ENCODE assay signal across 9 cellular contexts in the genomic region with DNA sequence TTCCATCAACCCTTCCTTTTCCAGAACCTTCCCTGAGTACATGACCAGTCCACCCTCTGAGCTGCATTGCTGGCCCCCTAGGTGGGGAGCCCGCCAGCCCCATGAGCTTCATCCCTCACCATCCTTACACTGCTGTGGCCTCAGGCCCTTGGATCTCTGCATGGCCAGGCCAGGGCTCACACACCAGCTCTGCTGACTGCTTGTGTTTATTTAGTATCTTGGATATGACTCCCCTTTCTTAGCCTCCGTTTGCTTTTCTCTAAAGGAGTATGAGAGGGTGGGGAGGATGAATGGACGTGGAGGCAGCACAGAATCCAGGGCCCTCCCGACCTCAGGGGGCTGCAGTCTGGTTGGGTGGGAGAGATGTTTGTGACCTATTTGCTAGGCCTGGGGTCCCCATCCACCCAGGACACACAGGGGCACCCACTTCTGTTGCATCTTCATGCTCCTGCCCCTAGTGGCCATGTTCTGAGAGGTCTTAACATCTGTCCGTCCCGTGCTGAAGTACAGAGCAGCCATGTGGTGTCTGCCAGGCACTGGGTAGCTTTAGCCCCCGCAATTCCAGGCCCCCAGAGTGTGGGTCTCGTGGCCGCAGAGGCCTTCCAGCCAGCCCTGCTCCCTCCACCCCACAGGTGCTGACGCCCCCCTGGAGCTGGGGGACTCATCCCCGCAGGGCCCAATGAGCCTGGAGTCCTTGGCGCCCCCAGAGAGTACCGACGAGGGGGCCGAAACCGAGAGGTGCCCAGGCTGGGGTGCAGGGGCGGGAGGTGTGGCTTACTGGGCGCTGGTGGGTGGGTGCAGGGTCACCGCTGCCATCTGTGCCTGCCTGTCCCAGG. TPM values are rescaled to one million over a fixed set of nuclear protein-coding genes. Genes with fewer than 3 reads are reported as not detected.
DNase-seq lines count a peak whose midpoint lies in the region; ATAC-seq and TF ChIP-seq lines count a peak whose summit lies in the region.
"Had no signal": no experiment of that assay in that cellular context is flagged by ENCODE, and none has a peak within 500 bp of the region (broad histone marks: within the 10 kb centered on the region; RNA-seq: fewer than 3 reads in every experiment).

No MANE protein-coding gene starts in this region.

- ATAC-seq in HG03432 (IDR thresholded peaks at IDR 0.05; ENCODE audit: unreplicated experiment), result no peak
- ATAC-seq: right cardiac atrium, upper lobe of right lung had no signal

- peak; percentile 41 for DNase-seq in activated CD4-positive, alpha-beta T cell treated with anti-CD3 and anti-CD28 coated beads for 48 hours
- DNase-seq in activated CD4-positive, alpha-beta T cell treated with anti-CD3 and anti-CD28 coated beads, Interleukin-2, amount 50 U/mL, for 4 hours, result no peak
- no peak for DNase-seq in activated T-helper 1 cell treated with anti-CD3 and anti-CD28 coated beads, Interleukin-12 subunit alpha, Interleukin-12 subunit beta, Interleukin-2, Interleukin-4 antibody, amounts not matched to agents 30 ng/mL and 10 ng/mL and 1 ng/mL, durations not matched to agents 14 hours and 24 hours and 36 hours (ENCODE audit: low spot score)
- DNase-seq in osteocyte (ENCODE audit: extremely low spot score, unreplicated experiment), result no peak
- DNase-seq in head of caudate nucleus, result no peak
- DNase-seq: upper lobe of right lung had no signal

- H3K4me1 Mint-ChIP-seq in activated T-helper 1 cell treated with anti-CD3 and anti-CD28 coated beads, Interleukin-12 subunit alpha, Interleukin-12 subunit beta, Interleukin-2, Interleukin-4 antibody, amounts not matched to agents 30 ng/mL and 10 ng/mL and 1 ng/mL, durations not matched to agents 14 hours and 24 hours and 36 hours (ENCODE audit: low read depth), result peaks cover 26% of the 10 kb centered on the region
- no peaks in the 10 kb centered on the region for H3K4me1 Mint-ChIP-seq in osteocyte (ENCODE audit: unreplicated experiment)

- peak; percentile 13 for TF ChIP-seq CTCF in osteocyte (IDR thresholded peaks at IDR 0.05)

- no peaks in the 10 kb centered on the region for H3K9me3 Mint-ChIP-seq in activated T-helper 1 cell treated with anti-CD3 and anti-CD28 coated beads, Interleukin-12 subunit alpha, Interleukin-12 subunit beta, Interleukin-2, Interleukin-4 antibody, amounts not matched to agents 30 ng/mL and 10 ng/mL and 1 ng/mL, durations not matched to agents 14 hours and 24 hours and 36 hours
- no peaks in the 10 kb centered on the region for H3K9me3 Mint-ChIP-seq in osteocyte (ENCODE audit: unreplicated experiment)

- intact Hi-C loops in activated T-helper 1 cell treated with anti-CD3 and anti-CD28 coated beads, Interleukin-12 subunit alpha, Interleukin-12 subunit beta, Interleukin-2, Interleukin-4 antibody, amounts not matched to agents 30 ng/mL and 10 ng/mL and 1 ng/mL, durations not matched to agents 14 hours and 24 hours and 36 hours (cut with micrococcal nuclease), result no loop called here
- intact Hi-C loops in head of caudate nucleus (cut with DNase I), result no loop called here

- peaks cover 48% of the 10 kb centered on the region for H3K36me3 Mint-ChIP-seq in activated T-helper 1 cell treated with anti-CD3 and anti-CD28 coated beads, Interleukin-12 subunit alpha, Interleukin-12 subunit beta, Interleukin-2, Interleukin-4 antibody, amounts not matched to agents 30 ng/mL and 10 ng/mL and 1 ng/mL, durations not matched to agents 14 hours and 24 hours and 36 hours (ENCODE audit: low read depth)
- peaks cover 15% of the 10 kb centered on the region for H3K36me3 Mint-ChIP-seq in osteocyte (ENCODE audit: unreplicated experiment)

- no peak overlapping the region for H3K4me3 Mint-ChIP-seq in activated T-helper 1 cell treated with anti-CD3 and anti-CD28 coated beads, Interleukin-12 subunit alpha, Interleukin-12 subunit beta, Interleukin-2, Interleukin-4 antibody, amounts not matched to agents 30 ng/mL and 10 ng/mL and 1 ng/mL, durations not matched to agents 14 hours and 24 hours and 36 hours
- H3K4me3 Mint-ChIP-seq in osteocyte (ENCODE audit: unreplicated experiment), result no peak overlapping the region

- H3K27me3 Mint-ChIP-seq in activated T-helper 1 cell treated with anti-CD3 and anti-CD28 coated beads, Interleukin-12 subunit alpha, Interleukin-12 subunit beta, Interleukin-2, Interleukin-4 antibody, amounts not matched to agents 30 ng/mL and 10 ng/mL and 1 ng/mL, durations not matched to agents 14 hours and 24 hours and 36 hours (ENCODE audit: insufficient read depth), result no peaks in the 10 kb centered on the region
- no peaks in the 10 kb centered on the region for H3K27me3 Mint-ChIP-seq in osteocyte (ENCODE audit: unreplicated experiment)

- peak overlapping the region; percentile 61 for H3K27ac Mint-ChIP-seq in activated T-helper 1 cell treated with anti-CD3 and anti-CD28 coated beads, Interleukin-12 subunit alpha, Interleukin-12 subunit beta, Interleukin-2, Interleukin-4 antibody, amounts not matched to agents 30 ng/mL and 10 ng/mL and 1 ng/mL, durations not matched to agents 14 hours and 24 hours and 36 hours
- no peak overlapping the region for H3K27ac Mint-ChIP-seq in osteocyte (ENCODE audit: unreplicated experiment)

RNA-seq across cellular contexts. Expression of a gene that starts 13.0 kb away (rescaled TPM):
- total RNA-seq in activated T-helper 1 cell treated with anti-CD3 and anti-CD28 coated beads, Interleukin-12 subunit alpha, Interleukin-12 subunit beta, Interleukin-2, Interleukin-4 antibody, amounts not matched to agents 30 ng/mL and 10 ng/mL and 1 ng/mL, durations not matched to agents 14 hours and 24 hours and 36 hours, result 386 and 392 TPM in 2 replicates
- 85.1 and 97.3 TPM in 2 replicates for total RNA-seq in osteocyte

RNA-seq across cellular contexts. Expression of a gene that starts 18.9 kb away (rescaled TPM):
- total RNA-seq in activated T-helper 1 cell treated with anti-CD3 and anti-CD28 coated beads, Interleukin-12 subunit alpha, Interleukin-12 subunit beta, Interleukin-2, Interleukin-4 antibody, amounts not matched to agents 30 ng/mL and 10 ng/mL and 1 ng/mL, durations not matched to agents 14 hours and 24 hours and 36 hours, result 2.7 and 2.9 TPM in 2 replicates
- total RNA-seq in osteocyte, result not detected in 2 replicates

RNA-seq across cellular contexts. Expression of a gene that starts 32.3 kb away (rescaled TPM):
- total RNA-seq in activated T-helper 1 cell treated with anti-CD3 and anti-CD28 coated beads, Interleukin-12 subunit alpha, Interleukin-12 subunit beta, Interleukin-2, Interleukin-4 antibody, amounts not matched to agents 30 ng/mL and 10 ng/mL and 1 ng/mL, durations not matched to agents 14 hours and 24 hours and 36 hours, result 3.1 TPM in 2 replicates
- total RNA-seq in osteocyte, result 0.29 and 0.38 TPM in 2 replicates

RNA-seq across cellular contexts. Expression of a gene that starts 35.9 kb away (rescaled TPM):
- total RNA-seq in activated T-helper 1 cell treated with anti-CD3 and anti-CD28 coated beads, Interleukin-12 subunit alpha, Interleukin-12 subunit beta, Interleukin-2, Interleukin-4 antibody, amounts not matched to agents 30 ng/mL and 10 ng/mL and 1 ng/mL, durations not matched to agents 14 hours and 24 hours and 36 hours, result 2,887 and 2,906 TPM in 2 replicates
- 1,810 and 1,837 TPM in 2 replicates for total RNA-seq in osteocyte

RNA-seq across cellular contexts. Expression of a gene that starts 51.1 kb away (rescaled TPM):
- total RNA-seq in activated T-helper 1 cell treated with anti-CD3 and anti-CD28 coated beads, Interleukin-12 subunit alpha, Interleukin-12 subunit beta, Interleukin-2, Interleukin-4 antibody, amounts not matched to agents 30 ng/mL and 10 ng/mL and 1 ng/mL, durations not matched to agents 14 hours and 24 hours and 36 hours, result not detected in 2 replicates
- not detected in 2 replicates for total RNA-seq in osteocyte
- total RNA-seq: activated CD8-positive, alpha-beta memory T cell treated with anti-CD3 and anti-CD28 coated beads for 36 hours; right cardiac atrium; upper lobe of right lung had no signal
